Comparison of ENCODE assay signal across 2 cellular contexts in the genomic region with DNA sequence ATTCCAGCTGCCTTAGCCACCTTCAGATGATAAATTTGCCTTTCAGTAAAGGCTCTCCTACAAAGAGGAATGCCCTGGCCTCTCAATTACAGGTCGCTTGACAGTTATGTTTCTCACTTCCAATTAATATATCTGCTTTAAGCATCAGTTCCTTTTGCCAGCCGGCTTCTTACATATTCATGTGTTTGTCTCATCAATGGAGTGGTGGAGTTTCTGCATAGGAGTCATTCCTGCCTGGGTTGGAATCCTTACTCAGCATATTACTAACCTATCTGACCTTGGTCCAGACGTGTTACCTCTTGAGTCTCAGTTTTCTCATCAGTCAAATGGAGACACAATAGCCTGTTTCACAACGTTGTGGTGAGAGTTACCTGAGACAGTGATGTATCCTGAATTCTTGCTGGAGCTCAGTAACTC.
A peak's percentile ranks its signal among the peaks of the same experiment; 100 is the strongest.
TF ChIP-seq lines count a peak whose summit lies in the region.

No MANE protein-coding gene starts in this region.

TF ChIP-seq in HEK293, 187 proteins besides CTCF, POLR2A, EP300 and RAD21:
- TF ChIP-seq ZNF404 (tag by site-specific recombination; IDR thresholded peaks at IDR 0.05) (no peak), SETDB1 (IDR thresholded peaks at IDR 0.05; ENCODE audit: insufficient read length, low read length) (peak; percentile 22)

TF ChIP-seq in HepG2, 621 proteins besides CTCF, POLR2A, EP300 and RAD21:
- no peak for TF ChIP-seq ZBTB34 (CRISPR knock-in tag; IDR thresholded peaks at IDR 0.05)
- TF ChIP-seq, protein P1, sequence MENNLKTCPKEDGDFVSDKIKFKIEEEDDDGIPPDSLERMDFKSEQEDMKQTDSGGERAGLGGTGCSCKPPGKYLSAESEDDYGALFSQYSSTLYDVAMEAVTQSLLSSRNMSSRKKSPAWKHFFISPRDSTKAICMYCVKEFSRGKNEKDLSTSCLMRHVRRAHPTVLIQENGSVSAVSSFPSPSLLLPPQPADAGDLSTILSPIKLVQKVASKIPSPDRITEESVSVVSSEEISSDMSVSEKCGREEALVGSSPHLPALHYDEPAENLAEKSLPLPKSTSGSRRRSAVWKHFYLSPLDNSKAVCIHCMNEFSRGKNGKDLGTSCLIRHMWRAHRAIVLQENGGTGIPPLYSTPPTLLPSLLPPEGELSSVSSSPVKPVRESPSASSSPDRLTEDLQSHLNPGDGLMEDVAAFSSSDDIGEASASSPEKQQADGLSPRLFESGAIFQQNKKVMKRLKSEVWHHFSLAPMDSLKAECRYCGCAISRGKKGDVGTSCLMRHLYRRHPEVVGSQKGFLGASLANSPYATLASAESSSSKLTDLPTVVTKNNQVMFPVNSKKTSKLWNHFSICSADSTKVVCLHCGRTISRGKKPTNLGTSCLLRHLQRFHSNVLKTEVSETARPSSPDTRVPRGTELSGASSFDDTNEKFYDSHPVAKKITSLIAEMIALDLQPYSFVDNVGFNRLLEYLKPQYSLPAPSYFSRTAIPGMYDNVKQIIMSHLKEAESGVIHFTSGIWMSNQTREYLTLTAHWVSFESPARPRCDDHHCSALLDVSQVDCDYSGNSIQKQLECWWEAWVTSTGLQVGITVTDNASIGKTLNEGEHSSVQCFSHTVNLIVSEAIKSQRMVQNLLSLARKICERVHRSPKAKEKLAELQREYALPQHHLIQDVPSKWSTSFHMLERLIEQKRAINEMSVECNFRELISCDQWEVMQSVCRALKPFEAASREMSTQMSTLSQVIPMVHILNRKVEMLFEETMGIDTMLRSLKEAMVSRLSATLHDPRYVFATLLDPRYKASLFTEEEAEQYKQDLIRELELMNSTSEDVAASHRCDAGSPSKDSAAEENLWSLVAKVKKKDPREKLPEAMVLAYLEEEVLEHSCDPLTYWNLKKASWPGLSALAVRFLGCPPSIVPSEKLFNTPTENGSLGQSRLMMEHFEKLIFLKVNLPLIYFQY (CRISPR knock-in tag; IDR thresholded peaks at IDR 0.05; ENCODE audit: borderline replicate concordance): 0 out of 2 replicates have a peak, but pooled peaks have one; percentile 8
- TF ChIP-seq, protein P2, sequence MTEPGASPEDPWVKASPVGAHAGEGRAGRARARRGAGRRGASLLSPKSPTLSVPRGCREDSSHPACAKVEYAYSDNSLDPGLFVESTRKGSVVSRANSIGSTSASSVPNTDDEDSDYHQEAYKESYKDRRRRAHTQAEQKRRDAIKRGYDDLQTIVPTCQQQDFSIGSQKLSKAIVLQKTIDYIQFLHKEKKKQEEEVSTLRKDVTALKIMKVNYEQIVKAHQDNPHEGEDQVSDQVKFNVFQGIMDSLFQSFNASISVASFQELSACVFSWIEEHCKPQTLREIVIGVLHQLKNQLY (CRISPR knock-in tag; IDR thresholded peaks at IDR 0.05): no peak
- peak; percentile 94 for TF ChIP-seq MAFK (conservative IDR thresholded peaks at IDR 0.05 in 1 of 2, IDR thresholded peaks at IDR 0.05 in 1 of 2; ENCODE audit: low read length in 2 of 2)
- TF ChIP-seq SMAD3 (CRISPR knock-in tag; IDR thresholded peaks at IDR 0.05): 0 out of 2 replicates have a peak, but pooled peaks have one; percentile 33
- peak; percentile 96; the same call in 1 of the 2 replicates for TF ChIP-seq KDM1A (CRISPR knock-in tag; IDR thresholded peaks at IDR 0.05)
- TF ChIP-seq ZNF629 (CRISPR knock-in tag; conservative IDR thresholded peaks at IDR 0.05): peak; percentile 94
- TF ChIP-seq NR2F6 (IDR thresholded peaks at IDR 0.05): no peak
- TF ChIP-seq NR2F6 (CRISPR knock-in tag; IDR thresholded peaks at IDR 0.05): no peak
- peak; percentile 3; the same call in 1 of the 2 replicates for TF ChIP-seq ZNF770 (CRISPR knock-in tag; IDR thresholded peaks at IDR 0.05)
- TF ChIP-seq ZMYM3 (CRISPR knock-in tag; IDR thresholded peaks at IDR 0.05): peak; percentile 19; the same call in 1 of the 2 replicates
- TF ChIP-seq MAFF (IDR thresholded peaks at IDR 0.05; ENCODE audit: low read depth, low read length): peak; percentile 93
- peak; percentile 25 for TF ChIP-seq ZNF3 (CRISPR knock-in tag; IDR thresholded peaks at IDR 0.05)
TF ChIP-seq in HepG2: peak in this region for 9.
